8 cellular contexts compared by ENCODE assay signal in the genomic region with DNA sequence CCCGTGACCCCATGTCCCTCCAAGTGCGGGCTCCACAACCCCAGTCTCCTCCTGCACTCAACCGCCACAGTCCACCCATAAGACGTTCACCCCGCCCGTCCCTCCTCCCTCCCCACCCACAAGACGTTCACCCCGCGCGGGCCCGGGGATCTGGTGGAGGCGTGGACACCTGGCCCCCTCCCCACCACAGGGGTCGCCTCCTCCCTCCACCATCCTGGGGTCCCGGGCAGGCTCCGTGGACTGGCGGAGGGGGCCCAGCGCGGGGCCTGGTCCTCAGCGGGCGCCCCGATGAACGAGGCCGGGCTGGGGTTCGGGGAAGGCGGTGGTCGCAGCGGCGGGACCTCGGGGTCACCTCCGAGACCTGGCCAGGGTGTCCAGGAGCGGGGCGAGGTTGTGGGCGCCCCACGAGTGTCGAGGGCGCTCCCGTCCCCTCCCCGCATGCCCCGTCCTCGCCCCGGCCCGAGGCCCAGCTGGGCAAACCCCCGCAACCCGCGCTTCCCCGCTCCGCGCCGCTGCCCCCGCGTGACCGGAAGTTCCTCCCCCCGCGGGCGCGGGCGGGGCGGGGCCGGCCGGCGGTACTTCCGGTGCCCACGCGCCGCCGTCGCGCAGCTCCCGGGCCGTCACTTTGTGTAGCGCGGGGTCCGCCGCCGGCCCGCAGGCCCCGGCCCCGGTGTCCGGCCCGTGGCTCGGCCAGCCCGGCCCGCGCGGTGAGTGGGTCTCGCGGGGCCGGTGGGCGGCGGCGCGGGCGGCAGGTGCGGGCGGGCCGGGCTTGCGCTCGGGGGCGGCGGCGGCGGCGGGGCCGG. TPM values are rescaled to one million over a fixed set of nuclear protein-coding genes. Genes with fewer than 3 reads are reported as not detected.
A peak's percentile ranks its signal among the peaks of the same experiment; 100 is the strongest.
DNase-seq lines count a peak whose midpoint lies in the region; ATAC-seq, FAIRE-seq and TF ChIP-seq lines count a peak whose summit lies in the region.

A gene (plus strand): TSS at position 578 of the 803 bp plus-strand sequence. CDS start 5,092 bp downstream, outside the sequence.

- H3K79me2 ChIP-seq in GM12878 (ENCODE audit: control insufficient read depth, insufficient read depth, low read length), result peaks cover 22% of the 10 kb centered on the region

- no peak for TF ChIP-seq CTCF in GM12878 (IDR thresholded peaks at IDR 0.05 in 2 of 3, conservative IDR thresholded peaks at IDR 0.05 in 1 of 3; ENCODE audit: control insufficient read depth in 2 of 3, extremely low read depth in 1 of 3, insufficient read depth in 1 of 3, low read depth in 3 of 3, low read length in 3 of 3)

- CTCF ChIA-PET in GM12878 (lab: Yijun Ruan, JAX), result no interaction called here

- DNase-seq in COLO829 (ENCODE audit: low spot score) (peak; percentile 82), T-helper 9 cell (peak; percentile 53), GM12878 (ENCODE audit: low read depth, low spot score) (no peak), skeletal muscle cell (ENCODE audit: low read depth) (no peak), DMS153 treated with DMSO at 0.1 percent for 48 hours (lab: John Stamatoyannopoulos, UW; ENCODE audit: unreplicated experiment) (no peak)

- POLR2A ChIA-PET in GM12878 (lab: Charles Lee), result interaction anchor here (0.6 to 1.2 kb wide), 4 partner anchors 28 to 91 kb away, joined by 3 to 8 read pairs (median 3); no protein-coding TSS in a partner anchor

- H3K36me3 ChIP-seq in GM12878 (ENCODE audit: control insufficient read depth in 2 of 2, insufficient read depth in 2 of 2, low read length in 1 of 2) (peaks cover 0 to 5% of the 10 kb centered on the region in 2 experiments; a peak in 3 of 4 replicates), iPS-15b (ENCODE audit: control insufficient read depth, insufficient read depth, low read length) (peaks cover 4% of the 10 kb centered on the region)

- RAD21 ChIA-PET in GM12878 (lab: Charles Lee; ENCODE audit: unreplicated experiment), result interaction anchor here (1.0 kb wide), 1 partner anchor 89 kb away, joined by 3 read pairs; no protein-coding TSS in a partner anchor

- H3K9me3 ChIP-seq in GM12878 (replicated peaks; ENCODE audit: control insufficient read depth, insufficient read depth, low read length) (no peaks in the 10 kb centered on the region; the same call in 2 of the 3 replicates), iPS-15b (ENCODE audit: control insufficient read depth, insufficient read depth, low read length) (no peaks in the 10 kb centered on the region)

- TF ChIP-seq POLR2A in GM12878 (IDR thresholded peaks at IDR 0.05; ENCODE audit: low read depth, low read length), result peak; percentile 86

- SMC1A ChIA-PET in GM12878 (lab: Charles Lee; ENCODE audit: uncharacterized antibody, unreplicated experiment), result interaction anchor here (0.6 to 0.7 kb wide), 2 partner anchors 47 to 809 kb away, joined by 3 to 4 read pairs; a partner anchor contains a TSS

- H3K4me3 ChIP-seq in GM12878 (peak within 1 kb of the TSS; percentile 85), iPS-15b (ENCODE audit: low read depth, low read length) (peak within 1 kb of the TSS; percentile 54), skeletal muscle cell (ENCODE audit: low read depth, low read length) (peak within 1 kb of the TSS; percentile 76)

- ATAC-seq in GM19438 (IDR thresholded peaks at IDR 0.05; ENCODE audit: low read depth, unreplicated experiment) (peak; percentile 61), HG03565 (IDR thresholded peaks at IDR 0.05; ENCODE audit: unreplicated experiment) (peak; percentile 52), GM12878 (peak; percentile 78)

- intact Hi-C loops in GM12878 (cut with micrococcal nuclease; ENCODE audit: unreplicated experiment), result loop anchor here (5.0 kb wide), 1 partner anchor 60 kb away; a partner anchor contains a TSS

- H3K27me3 ChIP-seq in GM12878 (replicated peaks in 1 of 2; ENCODE audit: control insufficient read depth in 2 of 2, insufficient read depth in 2 of 2, low read length in 1 of 2) (no peaks in the 10 kb centered on the region), iPS-15b (ENCODE audit: control insufficient read depth, insufficient read depth, low read length) (no peaks in the 10 kb centered on the region)

- H3K27ac ChIP-seq in GM12878 (ENCODE audit: control insufficient read depth, insufficient read depth), result peak within 1 kb of the TSS; percentile 86

- WGBS in GM12878 (ENCODE audit: insufficient coverage, insufficient replicate concordance, low lambda C conversion rate, missing lambda C conversion rate), result 2% methylated on average over 51 of the region's 104 CpGs

- peak within 1 kb of the TSS; percentile 78 for H2AFZ ChIP-seq in GM12878 (ENCODE audit: control insufficient read depth, low read depth, low read length)

- no peak for TF ChIP-seq RAD21 in GM12878 (IDR thresholded peaks at IDR 0.05; ENCODE audit: insufficient read depth, low read depth, low read length)

- no TSS peak for BruUV-seq in GM12878 (replicated peaks; lab: Mats Ljungman, UMichigan)

- TF ChIP-seq EP300 in GM12878 (IDR thresholded peaks at IDR 0.05; ENCODE audit: borderline replicate concordance in 1 of 2, control insufficient read depth in 1 of 2, low read depth in 2 of 2, low read length in 2 of 2), result no peak

- in situ Hi-C loops in GM12878 (cut with MboI), result no loop called here

- H3K9ac ChIP-seq in GM12878 (ENCODE audit: control insufficient read depth, insufficient read depth, low read length) (peak within 1 kb of the TSS; percentile 81), iPS-15b (ENCODE audit: low read depth, low read length) (no peak within 1 kb of the TSS)

- H3K4me1 ChIP-seq in GM12878 (ENCODE audit: control insufficient read depth, insufficient read depth, low read length) (peaks cover 9% of the 10 kb centered on the region; the same call in 1 of the 2 replicates), iPS-15b (ENCODE audit: control insufficient read depth, insufficient read depth, low read length) (no peaks in the 10 kb centered on the region)

- H4K20me1 ChIP-seq in GM12878 (ENCODE audit: control insufficient read depth, insufficient read depth), result no peaks in the 10 kb centered on the region; the same call in 1 of the 2 replicates

- FAIRE-seq in GM12878 (lab: Jason Lieb, UNC), result no peak

- peak within 1 kb of the TSS; percentile 90 for H3K4me2 ChIP-seq in GM12878 (ENCODE audit: control insufficient read depth, insufficient read depth)

TF ChIP-seq in GM12878, 131 proteins besides CTCF, POLR2A, EP300 and RAD21 (continues in another document):
- TF ChIP-seq TCF7 (IDR thresholded peaks at IDR 0.05; ENCODE audit: borderline replicate concordance), result no peak
- peak; percentile 35 to 83 for TF ChIP-seq EGR1 (IDR thresholded peaks at IDR 0.05; ENCODE audit: borderline replicate concordance in 1 of 2, low read depth in 2 of 2, low read length in 2 of 2)
- TF ChIP-seq, protein P1, sequence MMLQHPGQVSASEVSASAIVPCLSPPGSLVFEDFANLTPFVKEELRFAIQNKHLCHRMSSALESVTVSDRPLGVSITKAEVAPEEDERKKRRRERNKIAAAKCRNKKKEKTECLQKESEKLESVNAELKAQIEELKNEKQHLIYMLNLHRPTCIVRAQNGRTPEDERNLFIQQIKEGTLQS (IDR thresholded peaks at IDR 0.05; ENCODE audit: borderline replicate concordance, extremely low read depth, low read depth, low read length), result peak; percentile 69
- TF ChIP-seq, protein P2, sequence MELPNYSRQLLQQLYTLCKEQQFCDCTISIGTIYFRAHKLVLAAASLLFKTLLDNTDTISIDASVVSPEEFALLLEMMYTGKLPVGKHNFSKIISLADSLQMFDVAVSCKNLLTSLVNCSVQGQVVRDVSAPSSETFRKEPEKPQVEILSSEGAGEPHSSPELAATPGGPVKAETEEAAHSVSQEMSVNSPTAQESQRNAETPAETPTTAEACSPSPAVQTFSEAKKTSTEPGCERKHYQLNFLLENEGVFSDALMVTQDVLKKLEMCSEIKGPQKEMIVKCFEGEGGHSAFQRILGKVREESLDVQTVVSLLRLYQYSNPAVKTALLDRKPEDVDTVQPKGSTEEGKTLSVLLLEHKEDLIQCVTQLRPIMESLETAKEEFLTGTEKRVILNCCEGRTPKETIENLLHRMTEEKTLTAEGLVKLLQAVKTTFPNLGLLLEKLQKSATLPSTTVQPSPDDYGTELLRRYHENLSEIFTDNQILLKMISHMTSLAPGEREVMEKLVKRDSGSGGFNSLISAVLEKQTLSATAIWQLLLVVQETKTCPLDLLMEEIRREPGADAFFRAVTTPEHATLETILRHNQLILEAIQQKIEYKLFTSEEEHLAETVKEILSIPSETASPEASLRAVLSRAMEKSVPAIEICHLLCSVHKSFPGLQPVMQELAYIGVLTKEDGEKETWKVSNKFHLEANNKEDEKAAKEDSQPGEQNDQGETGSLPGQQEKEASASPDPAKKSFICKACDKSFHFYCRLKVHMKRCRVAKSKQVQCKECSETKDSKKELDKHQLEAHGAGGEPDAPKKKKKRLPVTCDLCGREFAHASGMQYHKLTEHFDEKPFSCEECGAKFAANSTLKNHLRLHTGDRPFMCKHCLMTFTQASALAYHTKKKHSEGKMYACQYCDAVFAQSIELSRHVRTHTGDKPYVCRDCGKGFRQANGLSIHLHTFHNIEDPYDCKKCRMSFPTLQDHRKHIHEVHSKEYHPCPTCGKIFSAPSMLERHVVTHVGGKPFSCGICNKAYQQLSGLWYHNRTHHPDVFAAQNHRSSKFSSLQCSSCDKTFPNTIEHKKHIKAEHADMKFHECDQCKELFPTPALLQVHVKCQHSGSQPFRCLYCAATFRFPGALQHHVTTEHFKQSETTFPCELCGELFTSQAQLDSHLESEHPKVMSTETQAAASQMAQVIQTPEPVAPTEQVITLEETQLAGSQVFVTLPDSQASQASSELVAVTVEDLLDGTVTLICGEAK (IDR thresholded peaks at IDR 0.05; ENCODE audit: borderline replicate concordance), result no peak

RNA-seq across cellular contexts. Expression of the gene that starts here (rescaled TPM):
- 42.1 and 54.6 TPM in 2 replicates for total RNA-seq in GM12878 (2013; cell fraction: nucleolus; rRNA removed)
- total RNA-seq in GM12878 (2014; rRNA removed) (10.4 and 12.8 TPM in 2 replicates), GM12878 (2014; rRNA removed; fragmentation: Illumina TruSeq; extraction: Trizol) (4.3 and 5.4 TPM in 2 replicates), GM12878 (2021) (22.7 and 28.9 TPM in 2 replicates)
- 7.2 TPM for polyA plus RNA-seq in GM12878 (2011; ENCODE audit: low read depth)
- polyA plus RNA-seq in GM12878 (2011; rRNA removed) (12.5 and 13.8 TPM in 2 replicates), GM12878 (2014; fragmentation: Illumina TruSeq; extraction: Trizol) (6.1 and 9.2 TPM in 2 replicates), GM12878 (2014; fragmentation: Nextera tagmentation; extraction: Ambion mirVana) (under 1 TPM; 0.03 to 0.26 TPM), GM12878 (2014; rRNA removed) (15.1 and 19.3 TPM in 2 replicates), GM12878 (2016; fragmentation: Nextera tagmentation; extraction: Ambion mirVana) (1 to 10 TPM in 1 of 2 experiments, under 1 TPM in 1; 0.30 to 1.1 TPM)
- 8.4 and 13.7 TPM in 2 replicates for polyA plus RNA-seq in GM12878 (2011; cell fraction: cytosol; rRNA removed)
- polyA plus RNA-seq in GM12878 (2011; cell fraction: nucleus; rRNA removed), result 66.9 and 83.1 TPM in 2 replicates
- 21.4 and 26.2 TPM in 2 replicates for polyA plus RNA-seq in GM12878 (2012)
- polyA minus RNA-seq in GM12878 (2011; rRNA and poly(A)+ RNA removed), result 4.6 and 8.1 TPM in 2 replicates
- polyA minus RNA-seq in GM12878 (2011; cell fraction: cytosol; rRNA and poly(A)+ RNA removed), result 4.3 and 7.5 TPM in 2 replicates
- 8.0 and 12.3 TPM in 2 replicates for polyA minus RNA-seq in GM12878 (2011; cell fraction: nucleus; rRNA and poly(A)+ RNA removed)

Comparison
In these comparisons a context has a peak if more than half of its experiments do, and no peak if none do; other contexts are left out.
1. DNase-seq: peak in COLO829 (single experiment) and T-helper 9 cell (single experiment); none in GM12878 (single experiment), skeletal muscle cell (single experiment) and DMS153 treated with DMSO at 0.1 percent for 48 hours (single experiment).
2. Peak in every context shown above with its lines, with median percentiles within 50 percentile points of each other: ATAC-seq and H3K4me3 ChIP-seq.